ENCODE assay signal across 10 cellular contexts in genomic region chr3:64687381-64687780, GRCh38. TPM values are rescaled to one million over a fixed set of nuclear protein-coding genes. Genes with fewer than 3 reads are reported as not detected.
DNase-seq lines count a peak whose midpoint lies in the region; ATAC-seq and TF ChIP-seq lines count a peak whose summit lies in the region.
"Had no signal": no experiment of that assay in that cellular context is flagged by ENCODE, and none has a peak within 500 bp of the region (broad histone marks: within the 10 kb centered on the region; RNA-seq: fewer than 3 reads in every experiment).

No MANE protein-coding gene starts in this region.

- H3K9me3 ChIP-seq in ascending aorta: no peaks in the 10 kb centered on the region
- H3K9me3 ChIP-seq in parathyroid adenoma (ENCODE audit: control insufficient read depth, low read length): no peaks in the 10 kb centered on the region

- DNase-seq in AG10803 (ENCODE audit: low read depth) (no peak), ascending aorta (ENCODE audit: low spot score in 2 of 2) (no peak), hepatic stellate cell (ENCODE audit: low spot score) (peak; percentile 19), activated T-cell treated with anti-CD3 and anti-CD28 coated beads for 4 hours (no peak), hippocampal formation (lab: John Stamatoyannopoulos, UW) (no peak)
- DNase-seq: CD4-positive, CD25-positive, alpha-beta regulatory T cell; NCI-H69 had no signal

- TF ChIP-seq CTCF in AG10803 (conservative IDR thresholded peaks at IDR 0.05; ENCODE audit: low read length): no peak
- no peak for TF ChIP-seq CTCF in ascending aorta (IDR thresholded peaks at IDR 0.05)
- TF ChIP-seq CTCF in parathyroid adenoma (IDR thresholded peaks at IDR 0.05): no peak

- peak overlapping the region; percentile 84 for H3K4me2 ChIP-seq in parathyroid adenoma (ENCODE audit: low read length)

- H3K4me3 ChIP-seq in AG10803 (ENCODE audit: low read length): peak overlapping the region; percentile 83
- peak overlapping the region; percentile 68 to 85 for H3K4me3 ChIP-seq in ascending aorta
- H3K4me3 ChIP-seq in parathyroid adenoma (ENCODE audit: low read depth, low read length): peak overlapping the region; percentile 63

- no peak overlapping the region for H3K9ac ChIP-seq in parathyroid adenoma

- peak overlapping the region; percentile 96 to 97 for H3K27ac ChIP-seq in ascending aorta
- no peak overlapping the region for H3K27ac ChIP-seq in parathyroid adenoma

- no peaks in the 10 kb centered on the region for H3K79me2 ChIP-seq in parathyroid adenoma

- no peaks in the 10 kb centered on the region for H3K36me3 ChIP-seq in ascending aorta
- no peaks in the 10 kb centered on the region for H3K36me3 ChIP-seq in parathyroid adenoma (ENCODE audit: control insufficient read depth, insufficient read depth, low read length)

- H3K27me3 ChIP-seq in ascending aorta (no peaks in the 10 kb centered on the region), parathyroid adenoma (ENCODE audit: control insufficient read depth, insufficient read depth, low read length) (no peaks in the 10 kb centered on the region)

- no peak overlapping the region for H2AFZ ChIP-seq in parathyroid adenoma

- ATAC-seq in HG03432 (IDR thresholded peaks at IDR 0.05; ENCODE audit: unreplicated experiment) (no peak), GM18873 (IDR thresholded peaks at IDR 0.05; ENCODE audit: low FRiP score, unreplicated experiment) (no peak)

- H3K4me1 ChIP-seq in ascending aorta: peaks cover 0 to 2% of the 10 kb centered on the region in 2 donors
- peaks cover 8% of the 10 kb centered on the region for H3K4me1 ChIP-seq in parathyroid adenoma

- intact Hi-C loops in ascending aorta (cut with DNase I): loop anchor here (5.0 to 10.0 kb wide), 4 partner anchors 55 to 557 kb away; no protein-coding TSS in a partner anchor

RNA-seq across cellular contexts. Expression of gene ADAMTS9, which starts 0.4 kb away (rescaled TPM):
- total RNA-seq in ascending aorta: 74.1 TPM
